ENCODE assay signal across 8 cellular contexts in genomic region chr7:518630-519428, GRCh38. TPM values are rescaled to one million over a fixed set of nuclear protein-coding genes. Genes with fewer than 3 reads are reported as not detected.
A peak's percentile ranks its signal among the peaks of the same experiment; 100 is the strongest.
DNase-seq lines count a peak whose midpoint lies in the region; ATAC-seq and TF ChIP-seq lines count a peak whose summit lies in the region.

No MANE protein-coding gene starts in this region.

- peak; percentile 86 for DNase-seq in COLO668 (lab: John Stamatoyannopoulos, UW; ENCODE audit: unreplicated experiment)
- peak; percentile 85 for DNase-seq in SK-N-SH
- DNase-seq in caudate nucleus (lab: John Stamatoyannopoulos, UW): peak in 60 of 61 donors; percentile 26 to 88 (median 75)
- peak; percentile 65 for DNase-seq in iPS-NIHi7 (ENCODE audit: extremely low spot score)
- peak; percentile 92 for DNase-seq in sigmoid colon
- no peak for DNase-seq in MM.1S

- CTCF ChIA-PET in SK-N-SH (lab: Yijun Ruan, JAX): interaction anchor here (1.1 to 1.4 kb wide), 2 partner anchors 17 to 47 kb away, joined by 3 to 4 read pairs; no protein-coding TSS in a partner anchor

- H3K79me2 ChIP-seq in SK-N-SH (ENCODE audit: insufficient read depth) (peaks cover 52% of the 10 kb centered on the region), MM.1S (ENCODE audit: low read length) (no peaks in the 10 kb centered on the region)

- H3K36me3 ChIP-seq in SK-N-SH (replicated peaks in 1 of 2; ENCODE audit: control insufficient read depth in 1 of 2, insufficient read depth in 2 of 2, low read length in 1 of 2): no peaks in the 10 kb centered on the region
- no peaks in the 10 kb centered on the region for H3K36me3 ChIP-seq in sigmoid colon
- no peaks in the 10 kb centered on the region for H3K36me3 ChIP-seq in MM.1S (replicated peaks; ENCODE audit: insufficient read depth, low read length)

- H4K20me1 ChIP-seq in SK-N-SH (ENCODE audit: insufficient read depth): peaks cover 31% of the 10 kb centered on the region
- no peaks in the 10 kb centered on the region for H4K20me1 ChIP-seq in MM.1S (ENCODE audit: insufficient read depth, low read length)

- H3K9me3 ChIP-seq in SK-N-SH (no peaks in the 10 kb centered on the region), sigmoid colon (no peaks in the 10 kb centered on the region), MM.1S (replicated peaks; ENCODE audit: insufficient read depth, low read length) (no peaks in the 10 kb centered on the region)

- H3K27ac ChIP-seq in SK-N-SH (ENCODE audit: low read depth in 2 of 2, low read length in 1 of 2): peak overlapping the region in 1 of 2 experiments; percentile 70; a peak in 2 of 4 replicates
- H3K27ac ChIP-seq in caudate nucleus (ENCODE audit: low read depth, low read length): peak overlapping the region; percentile 85
- peak overlapping the region; percentile 89 to 96 (median 93) for H3K27ac ChIP-seq in sigmoid colon
- no peak overlapping the region for H3K27ac ChIP-seq in MM.1S (ENCODE audit: low read length)

- POLR2A ChIA-PET in SK-N-SH (lab: Yijun Ruan, JAX): no interaction called here

- H3K4me3 ChIP-seq in SK-N-SH (ENCODE audit: low read depth in 2 of 2, low read length in 1 of 2) (peak overlapping the region; percentile 67 to 100), sigmoid colon (peak overlapping the region; percentile 68 to 87 (median 69)), MM.1S (ENCODE audit: low read length) (no peak overlapping the region)

- peak overlapping the region; percentile 91 for H3K9ac ChIP-seq in SK-N-SH
- H3K9ac ChIP-seq in MM.1S (ENCODE audit: low read length): no peak overlapping the region

- H3K9me2 ChIP-seq in SK-N-SH (no peaks in the 10 kb centered on the region), MM.1S (replicated peaks; ENCODE audit: insufficient read depth, low read length) (no peaks in the 10 kb centered on the region)

- H3K27me3 ChIP-seq in SK-N-SH (ENCODE audit: insufficient read depth) (no peaks in the 10 kb centered on the region), sigmoid colon (peaks cover 0 to 25% (median 4%) of the 10 kb centered on the region in 3 donors), MM.1S (replicated peaks; ENCODE audit: insufficient read depth, low read length) (no peaks in the 10 kb centered on the region)

- TF ChIP-seq POLR2A in sigmoid colon (IDR thresholded peaks at IDR 0.05): peak; percentile 61 to 80

- H3F3A ChIP-seq in SK-N-SH (replicated peaks; ENCODE audit: insufficient read depth): peaks cover 18% of the 10 kb centered on the region
- H3F3A ChIP-seq in MM.1S (ENCODE audit: insufficient read depth, low read length): no peaks in the 10 kb centered on the region

- TF ChIP-seq EP300 in SK-N-SH (IDR thresholded peaks at IDR 0.05; ENCODE audit: borderline replicate concordance in 1 of 2, low read depth in 1 of 2, low read length in 1 of 2) (no peak), sigmoid colon (IDR thresholded peaks at IDR 0.05) (no peak)

- TF ChIP-seq CTCF in SK-N-SH (IDR thresholded peaks at IDR 0.05) (no peak), sigmoid colon (IDR thresholded peaks at IDR 0.05) (no peak), MM.1S (IDR thresholded peaks at IDR 0.05; ENCODE audit: low read length) (no peak)

- no peak for TF ChIP-seq RAD21 in SK-N-SH (IDR thresholded peaks at IDR 0.05; ENCODE audit: low read length)

- 2% methylated on average over 60 of the region's 84 CpGs for WGBS in SK-N-SH (ENCODE audit: low lambda C conversion rate)
- WGBS in sigmoid colon, 2 donors: 1% methylated on average over 84 of the region's 84 CpGs

- H3K4me1 ChIP-seq in SK-N-SH (ENCODE audit: control insufficient read depth in 1 of 2, insufficient read depth in 2 of 2, low read depth in 1 of 2, low read length in 1 of 2): peaks cover 4 to 28% of the 10 kb centered on the region in 2 experiments; a peak in 3 of 4 replicates
- peaks cover 0 to 72% (median 63%) of the 10 kb centered on the region in 4 donors for H3K4me1 ChIP-seq in sigmoid colon
- H3K4me1 ChIP-seq in MM.1S (ENCODE audit: low read length): no peaks in the 10 kb centered on the region

- H3K4me2 ChIP-seq in SK-N-SH: peak overlapping the region; percentile 96
- no peak overlapping the region for H3K4me2 ChIP-seq in MM.1S (ENCODE audit: low read depth, low read length)

- ATAC-seq in HG02759 (IDR thresholded peaks at IDR 0.05; ENCODE audit: unreplicated experiment) (peak; percentile 26), HG02981 (IDR thresholded peaks at IDR 0.05; ENCODE audit: unreplicated experiment) (no peak)

- intact Hi-C loops in sigmoid colon (cut with DNase I): loop anchor here (5.0 to 10.0 kb wide), 4 partner anchors 148 to 1016 kb away; partner anchors contain the start of genes GET4 and MAFK

- no peak overlapping the region for H2AFZ ChIP-seq in SK-N-SH (ENCODE audit: low read depth)
- H2AFZ ChIP-seq in MM.1S (ENCODE audit: low read length): no peak overlapping the region

TF ChIP-seq in SK-N-SH, 30 proteins besides CTCF, POLR2A, EP300 and RAD21:
- peak; percentile 54; the same call in 1 of the 2 replicates for TF ChIP-seq SIN3A (IDR thresholded peaks at IDR 0.05; ENCODE audit: borderline replicate concordance, low read depth, low read length)
- TF ChIP-seq TAF1 (IDR thresholded peaks at IDR 0.05; ENCODE audit: borderline replicate concordance, low read depth, low read length): peak; percentile 54
- TF ChIP-seq POLR2AphosphoS5 (IDR thresholded peaks at IDR 0.05; ENCODE audit: low read depth, low read length): 0 out of 2 replicates have a peak, but pooled peaks have one; percentile 38
- TF ChIP-seq ZBTB33 (IDR thresholded peaks at IDR 0.05; ENCODE audit: borderline replicate concordance, low read depth): no peak

RNA-seq across cellular contexts. Expression of gene PDGFA, which starts 0.8 kb away (rescaled TPM):
- 13.5 and 18.9 TPM in 2 replicates for polyA plus RNA-seq in SK-N-SH (2012; rRNA removed)
- polyA plus RNA-seq in SK-N-SH (2012; cell fraction: cytosol; rRNA removed): 6.8 and 9.8 TPM in 2 replicates
- polyA plus RNA-seq in SK-N-SH (2012; cell fraction: nucleus; rRNA removed): 36.8 and 43.2 TPM in 2 replicates
- total RNA-seq in sigmoid colon: 10 to 100 TPM; 33.9 to 38.5 (median 36.9) TPM
- 10 to 100 TPM; 19.7 to 21.6 (median 20.0) TPM for polyA plus RNA-seq in sigmoid colon
